11 cellular contexts compared by ENCODE assay signal in the genomic region with DNA sequence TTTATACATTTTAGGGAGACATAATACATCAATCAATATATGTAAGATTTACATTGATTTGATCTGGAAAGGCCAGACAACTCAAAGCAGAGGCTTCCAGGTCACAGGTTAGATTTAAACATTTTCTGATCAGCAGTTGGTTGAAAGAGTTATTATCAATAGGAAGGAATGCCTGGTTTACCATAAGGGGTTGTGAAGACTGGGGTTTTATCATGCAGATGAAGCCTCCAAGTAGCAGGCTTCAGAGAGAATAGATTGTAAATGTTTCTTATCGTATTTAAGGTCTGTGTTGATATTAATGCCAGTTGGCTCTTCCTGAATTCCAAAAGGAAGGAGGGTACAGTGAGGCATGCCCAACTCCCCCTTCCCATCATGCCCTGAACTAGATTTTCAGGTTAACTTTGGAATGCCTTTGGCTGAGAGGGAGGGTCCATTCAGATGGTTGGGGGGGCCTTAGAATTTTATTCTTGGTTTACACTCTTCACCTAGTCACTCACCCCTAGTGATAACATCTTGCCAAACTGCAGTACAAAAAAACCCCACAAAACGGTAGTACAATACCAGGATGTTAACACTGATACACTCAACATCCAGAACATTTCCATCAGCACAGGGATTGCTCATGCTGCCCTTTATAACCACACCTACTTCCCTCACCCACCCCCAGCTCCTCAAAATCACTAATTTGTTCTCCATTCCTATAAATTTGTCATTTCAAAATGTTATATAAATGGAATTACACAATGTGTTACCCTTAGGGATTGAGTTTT.
DNase-seq lines count a peak whose midpoint lies in the region; ATAC-seq and TF ChIP-seq lines count a peak whose summit lies in the region.
"Had no signal": no experiment of that assay in that cellular context is flagged by ENCODE, and none has a peak within 500 bp of the region (broad histone marks: within the 10 kb centered on the region; RNA-seq: fewer than 3 reads in every experiment).

No MANE protein-coding gene starts in this region.

- H3K27me3 ChIP-seq in heart right ventricle = no peaks in the 10 kb centered on the region
- no peaks in the 10 kb centered on the region for H3K27me3 ChIP-seq in tibial artery
- H3K27me3 ChIP-seq: body of pancreas had no signal

- peaks cover 0 to 60% (median 12%) of the 10 kb centered on the region in 9 donors for H3K4me1 ChIP-seq in heart right ventricle
- H3K4me1 ChIP-seq in tibial artery = peaks cover 0 to 71% (median 26%) of the 10 kb centered on the region in 4 donors
- H3K4me1 ChIP-seq: body of pancreas had no signal

- ATAC-seq in heart right ventricle = peak in 5 of 8 donors; percentile 51 to 68 (median 54)
- ATAC-seq in Right ventricle myocardium inferior = no peak
- no peak for ATAC-seq in HG02623 (IDR thresholded peaks at IDR 0.05; ENCODE audit: unreplicated experiment)
- ATAC-seq in HG03432 (IDR thresholded peaks at IDR 0.05; ENCODE audit: unreplicated experiment) = no peak
- ATAC-seq: body of pancreas had no signal

- 14 to 23% methylated on average over 2 of the region's 2 CpGs for WGBS in heart right ventricle, 2 donors

- TF ChIP-seq CTCF in heart right ventricle (IDR thresholded peaks at IDR 0.05) = peak in 7 of 9 donors; percentile 16 to 48 (median 39)
- peak; percentile 30 for TF ChIP-seq CTCF in fibroblast of pulmonary artery (IDR thresholded peaks at IDR 0.05; ENCODE audit: low read length, missing control alignments)
- TF ChIP-seq CTCF in tibial artery (IDR thresholded peaks at IDR 0.05) = peak; percentile 41 to 52

- DNase-seq in heart right ventricle (no peak), Right ventricle myocardium inferior (ENCODE audit: missing footprints) (no peak), SK-MEL-5 (ENCODE audit: low read depth, low spot score) (peak; percentile 27), fibroblast of pulmonary artery (ENCODE audit: low read depth) (peak; percentile 35), tibial artery (no peak)
- DNase-seq in activated T-cell treated with anti-CD3 and anti-CD28 coated beads, Interleukin-2, amount 50 U/mL, for 48 hours = no peak
- DNase-seq: body of pancreas, PC-9, posterior cingulate gyrus had no signal

- H3K9me3 ChIP-seq in heart right ventricle (no peaks in the 10 kb centered on the region), tibial artery (no peaks in the 10 kb centered on the region)
- H3K9me3 ChIP-seq: body of pancreas had no signal

- intact Hi-C loops in heart right ventricle (cut with DNase I) = loop anchor here in 8 of 10 donors (2.0 to 10.0 kb wide), 11 partner anchors 84 to 516 kb away; a partner anchor contains a TSS
- intact Hi-C loops in Right ventricle myocardium inferior (cut with DNase I) = no loop called here
- intact Hi-C loops in tibial artery (cut with DNase I; ENCODE audit: low total_unique reads) = no loop called here

- H3K4me3 ChIP-seq in heart right ventricle (peak overlapping the region in 2 of 10 donors; percentile 6 to 26), fibroblast of pulmonary artery (replicated peaks; ENCODE audit: low read depth, low read length) (no peak overlapping the region), tibial artery (no peak overlapping the region)
- H3K4me3 ChIP-seq: body of pancreas, PC-9 had no signal

- peak overlapping the region in 9 of 10 donors; percentile 7 to 83 (median 68) for H3K27ac ChIP-seq in heart right ventricle
- H3K27ac ChIP-seq in tibial artery = peak overlapping the region; percentile 8 to 42
- H3K27ac ChIP-seq: body of pancreas, PC-9 had no signal

- H3K36me3 ChIP-seq in heart right ventricle (no peaks in the 10 kb centered on the region), tibial artery (no peaks in the 10 kb centered on the region)

- in situ Hi-C loops in SK-MEL-5 (cut with HindIII; ENCODE audit: low pct_unique_long_range_greater_than_20kb, low sequenced_read_pairs) = no loop called here

Comparison
In these comparisons a context has a peak if more than half of its experiments do, and no peak if none do; other contexts are left out.
1. ATAC-seq: peak in heart right ventricle (5 of 8); none in Right ventricle myocardium inferior (single experiment), HG02623 (single experiment) and HG03432 (single experiment).
2. intact Hi-C loops: an anchor here in heart right ventricle (2.0 to 10.0 kb wide); none called in Right ventricle myocardium inferior and tibial artery.
3. DNase-seq: peak in SK-MEL-5 (single experiment) and fibroblast of pulmonary artery (single experiment); none in heart right ventricle (0 of 2), Right ventricle myocardium inferior (single experiment), tibial artery (0 of 2) and activated T-cell treated with anti-CD3 and anti-CD28 coated beads, Interleukin-2, amount 50 U/mL, for 48 hours (0 of 2).
4. Peak in every context shown above with its lines, with median percentiles within 50 percentile points of each other: CTCF ChIP-seq.